In genomic region chr6:3163248-3163594, GRCh38 we compare ENCODE assay signal across 8 cellular contexts. TPM values are rescaled to one million over a fixed set of nuclear protein-coding genes. Genes with fewer than 3 reads are reported as not detected.
DNase-seq lines count a peak whose midpoint lies in the region; ATAC-seq and TF ChIP-seq lines count a peak whose summit lies in the region.

No MANE protein-coding gene starts in this region.

- peak overlapping the region; percentile 84 to 90 (median 87) for H3K27ac ChIP-seq in upper lobe of left lung

- TF ChIP-seq CTCF in kidney epithelial cell (IDR thresholded peaks at IDR 0.05; ENCODE audit: insufficient read depth, low read length, poor library complexity, severe bottlenecking) (no peak), upper lobe of left lung (IDR thresholded peaks at IDR 0.05) (no peak)

- no peak for TF ChIP-seq EP300 in upper lobe of left lung (IDR thresholded peaks at IDR 0.05)

- H3K27ac Mint-ChIP-seq in activated T-helper 17 cell treated with anti-CD3 and anti-CD28 coated beads, Interleukin-2, amount 50 U/mL, for 72 hours, result peak overlapping the region; percentile 58

- TF ChIP-seq POLR2A in upper lobe of left lung (IDR thresholded peaks at IDR 0.05), result no peak

- peak overlapping the region; percentile 76 for H3K4me3 Mint-ChIP-seq in activated T-helper 17 cell treated with anti-CD3 and anti-CD28 coated beads, Interleukin-2, amount 50 U/mL, for 72 hours

- H3K9me3 ChIP-seq in ES-I3 (ENCODE audit: control insufficient read depth, insufficient read depth, low read length) (no peaks in the 10 kb centered on the region), upper lobe of left lung (no peaks in the 10 kb centered on the region)

- H3K36me3 ChIP-seq in ES-I3 (ENCODE audit: insufficient read depth, low read length), result no peaks in the 10 kb centered on the region
- H3K36me3 ChIP-seq in kidney epithelial cell (ENCODE audit: control insufficient read depth, insufficient read depth, low read length), result no peaks in the 10 kb centered on the region
- H3K36me3 ChIP-seq in upper lobe of left lung, result no peaks in the 10 kb centered on the region

- H3K27me3 ChIP-seq in kidney epithelial cell (ENCODE audit: control insufficient read depth, insufficient read depth, low read length) (no peaks in the 10 kb centered on the region), upper lobe of left lung (no peaks in the 10 kb centered on the region)

- no peaks in the 10 kb centered on the region for H3K9me3 Mint-ChIP-seq in activated T-helper 17 cell treated with anti-CD3 and anti-CD28 coated beads, Interleukin-2, amount 50 U/mL, for 72 hours

- no peaks in the 10 kb centered on the region for H3K36me3 Mint-ChIP-seq in activated T-helper 17 cell treated with anti-CD3 and anti-CD28 coated beads, Interleukin-2, amount 50 U/mL, for 72 hours (ENCODE audit: low read depth)

- ATAC-seq in HG02678 (IDR thresholded peaks at IDR 0.05; ENCODE audit: unreplicated experiment) (peak; percentile 21), upper lobe of left lung (ENCODE audit: low FRiP score in 2 of 2) (peak in 1 of 2 donors; percentile 3), HG03095 (IDR thresholded peaks at IDR 0.05; ENCODE audit: unreplicated experiment) (no peak), HG02884 (IDR thresholded peaks at IDR 0.05; ENCODE audit: unreplicated experiment) (no peak)
- no peak for ATAC-seq in activated T-helper 17 cell treated with anti-CD3 and anti-CD28 coated beads, Interleukin-2, amount 50 U/mL, for 72 hours (replicated peaks)

- DNase-seq in kidney epithelial cell (ENCODE audit: low read depth) (no peak), upper lobe of left lung (peak in 1 of 2 donors; percentile 59), NCI-H2107 (lab: John Stamatoyannopoulos, UW) (no peak)

- H3K4me3 ChIP-seq in kidney epithelial cell (ENCODE audit: low read depth, low read length), result peak overlapping the region; percentile 57
- peak overlapping the region in 3 of 4 donors; percentile 50 to 87 (median 76) for H3K4me3 ChIP-seq in upper lobe of left lung

- no peaks in the 10 kb centered on the region for H3K27me3 Mint-ChIP-seq in activated T-helper 17 cell treated with anti-CD3 and anti-CD28 coated beads, Interleukin-2, amount 50 U/mL, for 72 hours

- peak overlapping the region; percentile 56 for H3K9ac ChIP-seq in ES-I3 (ENCODE audit: low read depth, low read length)

- WGBS in upper lobe of left lung, 2 donors, result 22 to 24% methylated on average over 13 of the region's 13 CpGs

- H3K4me1 ChIP-seq in ES-I3 (ENCODE audit: insufficient read depth, low read length) (peaks cover 41% of the 10 kb centered on the region), upper lobe of left lung (peaks cover 5 to 18% (median 6%) of the 10 kb centered on the region in 4 donors)

- peaks cover 26% of the 10 kb centered on the region for H3K4me1 Mint-ChIP-seq in activated T-helper 17 cell treated with anti-CD3 and anti-CD28 coated beads, Interleukin-2, amount 50 U/mL, for 72 hours

RNA-seq across cellular contexts. Expression of gene TUBB2A, which starts 5.9 kb away (rescaled TPM):
- total RNA-seq in activated T-helper 17 cell treated with anti-CD3 and anti-CD28 coated beads, Interleukin-2, amount 50 U/mL, for 72 hours, result 1 to 10 TPM; 2.8 to 6.0 TPM
- total RNA-seq in kidney epithelial cell, result 139 and 141 TPM in 2 replicates
- total RNA-seq in upper lobe of left lung, result 10 to 100 TPM in 5 of 6 donors, 1 to 10 TPM in 1; 6.3 to 29.5 (median 15.1) TPM

RNA-seq across cellular contexts. Expression of gene BPHL, which starts 44.7 kb away (rescaled TPM):
- 1 to 10 TPM; 9.1 to 9.2 TPM for total RNA-seq in activated T-helper 17 cell treated with anti-CD3 and anti-CD28 coated beads, Interleukin-2, amount 50 U/mL, for 72 hours
- total RNA-seq in kidney epithelial cell, result 26.6 and 29.1 TPM in 2 replicates
- total RNA-seq in upper lobe of left lung, result 10 to 100 TPM in 3 of 6 donors, 1 to 10 TPM in 3; 6.3 to 16.8 (median 11.2) TPM
